In the genomic region with DNA sequence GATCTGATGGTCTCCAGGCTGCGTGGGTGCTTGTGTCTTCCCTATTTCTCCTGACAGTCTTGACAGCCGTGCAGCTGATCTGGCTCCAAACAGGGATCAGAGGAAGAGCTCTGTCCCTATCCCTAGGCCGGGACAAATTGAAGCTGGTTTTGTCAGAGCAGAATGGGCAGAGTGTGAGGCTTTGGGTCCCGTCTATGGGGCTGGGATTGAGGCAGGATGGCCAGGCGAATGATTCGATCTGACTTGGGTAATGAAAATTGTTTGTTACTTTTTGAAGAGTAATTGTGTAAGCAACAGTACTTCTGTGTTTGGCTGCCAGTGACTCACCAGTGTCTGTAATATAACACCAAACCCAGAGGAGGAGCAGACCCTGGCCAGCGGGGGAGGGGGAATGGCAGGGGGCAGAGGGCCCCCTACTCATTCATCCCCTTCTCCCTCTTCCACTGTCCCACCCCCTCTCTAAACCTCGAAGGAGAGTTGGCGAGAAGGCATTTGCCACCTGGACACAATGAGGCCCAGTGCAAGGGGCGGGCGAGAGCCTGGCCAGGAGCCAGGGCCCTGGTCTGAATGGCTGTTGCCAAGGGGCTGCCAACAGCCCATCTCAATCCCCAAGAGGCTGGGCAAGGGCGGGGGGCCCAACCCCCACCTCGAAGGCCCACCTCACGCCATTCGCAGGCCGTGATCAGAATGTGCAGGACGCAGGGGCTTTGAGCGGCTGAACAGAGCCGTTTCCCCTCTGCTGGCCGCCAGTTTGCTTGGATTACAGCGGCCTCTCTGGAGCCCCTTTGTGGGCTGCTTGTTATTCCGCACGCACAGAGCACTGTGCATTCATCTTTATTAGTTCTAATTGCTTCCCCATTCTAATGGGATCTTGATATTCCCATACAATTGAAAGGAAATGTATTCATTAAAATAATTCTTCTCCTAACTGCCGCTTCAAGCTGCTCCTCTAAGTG, we compare ENCODE assay signal across 10 cellular contexts. TPM values are rescaled to one million over a fixed set of nuclear protein-coding genes. Genes with fewer than 3 reads are reported as not detected.
DNase-seq lines count a peak whose midpoint lies in the region; ATAC-seq, FAIRE-seq and TF ChIP-seq lines count a peak whose summit lies in the region.
"Had no signal": no experiment of that assay in that cellular context is flagged by ENCODE, and none has a peak within 500 bp of the region (broad histone marks: within the 10 kb centered on the region; RNA-seq: fewer than 3 reads in every experiment).

No MANE protein-coding gene starts in this region.

- H3K27me3 ChIP-seq in adipocyte (replicated peaks; ENCODE audit: control insufficient read depth, insufficient read depth, low read length) (no peaks in the 10 kb centered on the region), keratinocyte (ENCODE audit: control insufficient read depth, extremely low read depth, insufficient read depth, low read length) (no peaks in the 10 kb centered on the region), transverse colon (no peaks in the 10 kb centered on the region)

- H3K4me1 ChIP-seq in adipocyte (ENCODE audit: control insufficient read depth, insufficient read depth, low read length): peaks cover 24% of the 10 kb centered on the region
- peaks cover 15% of the 10 kb centered on the region for H3K4me1 ChIP-seq in keratinocyte (ENCODE audit: control insufficient read depth, extremely low read depth, insufficient read depth, low read length)
- H3K4me1 ChIP-seq in transverse colon: peaks cover 0 to 13% (median 5%) of the 10 kb centered on the region in 4 donors

- H3K27ac ChIP-seq in keratinocyte (ENCODE audit: control insufficient read depth, insufficient read depth, low read length) (peak overlapping the region; percentile 6), transverse colon (peak overlapping the region; percentile 13 to 73 (median 65))

- no peaks in the 10 kb centered on the region for H3K79me2 ChIP-seq in keratinocyte (ENCODE audit: control insufficient read depth, insufficient read depth, low read length)

- H2AFZ ChIP-seq in keratinocyte (ENCODE audit: control insufficient read depth, low read length): peak overlapping the region; percentile 68

- no peak for TF ChIP-seq EP300 in transverse colon (IDR thresholded peaks at IDR 0.05; ENCODE audit: low read depth)

- no peak for ATAC-seq in HG03159 (IDR thresholded peaks at IDR 0.05; ENCODE audit: unreplicated experiment)
- ATAC-seq in GM21423 (IDR thresholded peaks at IDR 0.05; ENCODE audit: unreplicated experiment): no peak
- ATAC-seq: CD8-positive, alpha-beta T cell had no signal

- H3K4me3 ChIP-seq in adipocyte (ENCODE audit: low read length) (peak overlapping the region; percentile 71), keratinocyte (ENCODE audit: control insufficient read depth in 2 of 3, extremely low read depth in 1 of 3, insufficient read depth in 2 of 3, low read depth in 1 of 3, low read length in 3 of 3) (no peak overlapping the region), transverse colon (no peak overlapping the region)

- FAIRE-seq in keratinocyte (lab: Jason Lieb, UNC): no peak

- H3K36me3 ChIP-seq in adipocyte (ENCODE audit: control insufficient read depth, insufficient read depth, low read length, severe bottlenecking): no peaks in the 10 kb centered on the region
- no peaks in the 10 kb centered on the region for H3K36me3 ChIP-seq in keratinocyte (ENCODE audit: control insufficient read depth in 2 of 2, extremely low read depth in 1 of 2, insufficient read depth in 2 of 2, low read length in 2 of 2)
- H3K36me3 ChIP-seq in transverse colon: no peaks in the 10 kb centered on the region

- no peak for TF ChIP-seq CTCF in keratinocyte (optimal IDR thresholded peaks at IDR 0.05 in 1 of 3, IDR thresholded peaks at IDR 0.05 in 1 of 3, conservative IDR thresholded peaks at IDR 0.05 in 1 of 3; ENCODE audit: extremely low read depth in 1 of 3, insufficient read depth in 2 of 3, low read length in 3 of 3)
- no peak for TF ChIP-seq CTCF in transverse colon (IDR thresholded peaks at IDR 0.05)

- H3K9ac ChIP-seq in adipocyte (ENCODE audit: low read length) (peak overlapping the region; percentile 72), keratinocyte (ENCODE audit: control insufficient read depth, extremely low read depth, insufficient read depth, low read length) (no peak overlapping the region)

- H3K4me2 ChIP-seq in keratinocyte (ENCODE audit: control insufficient read depth, extremely low read depth, insufficient read depth, low read depth, low read length): no peak overlapping the region

- intact Hi-C loops in transverse colon (cut with DNase I; ENCODE audit: low total_unique reads): no loop called here

- no peak for TF ChIP-seq POLR2A in transverse colon (IDR thresholded peaks at IDR 0.05)

- H3K9me3 ChIP-seq in adipocyte (ENCODE audit: control insufficient read depth, low read length): no peaks in the 10 kb centered on the region
- H3K9me3 ChIP-seq in keratinocyte (ENCODE audit: control insufficient read depth, low read depth, low read length): no peaks in the 10 kb centered on the region
- H3K9me3 ChIP-seq in transverse colon: no peaks in the 10 kb centered on the region

- no peaks in the 10 kb centered on the region for H3K9me1 ChIP-seq in keratinocyte (ENCODE audit: control insufficient read depth, extremely low read depth, insufficient read depth, low read length)

- DNase-seq in NCI-H524 (lab: John Stamatoyannopoulos, UW) (peak; percentile 62 to 76), NCI-H524 treated with DMSO at 0.1 percent for 48 hours (lab: John Stamatoyannopoulos, UW) (no peak), adipocyte (ENCODE audit: low read depth) (peak; percentile 79), keratinocyte (ENCODE audit: low read depth, low spot score) (no peak), transverse colon (no peak), OCI-M1 (lab: John Stamatoyannopoulos, UW) (no peak)
- DNase-seq: naive B cell had no signal

- H4K20me1 ChIP-seq in keratinocyte (ENCODE audit: control insufficient read depth, extremely low read depth, insufficient read depth, low read length): no peaks in the 10 kb centered on the region

- 71 to 75% methylated on average over 4 to 24 of the region's 24 CpGs for WGBS in transverse colon (ENCODE audit: low coverage in 1 of 2), 2 donors

- dilution Hi-C loops in keratinocyte (cut with MboI; ENCODE audit: extremely low pct_ligation_motif_present, low sequenced_read_pairs): no loop called here

- in situ Hi-C loops in transverse colon (cut with MboI; ENCODE audit: low pct_ligation_motif_present in 1 of 4, low pct_unique_long_range_greater_than_20kb in 1 of 4, low sequenced_read_pairs in 3 of 4): no loop called here

RNA-seq across cellular contexts. Expression of gene MAGEF1, which starts 5.1 kb away (rescaled TPM):
- polyA plus RNA-seq in keratinocyte: 8.4 to 11.8 TPM (median 11.4 TPM) in 3 replicates
- 14.4 TPM for polyA plus RNA-seq in keratinocyte (2011; ENCODE audit: low read depth)
- 5.7 and 7.5 TPM in 2 replicates for polyA plus RNA-seq in keratinocyte (2011; cell fraction: cytosol; rRNA removed)
- polyA plus RNA-seq in keratinocyte (2011; cell fraction: nucleus; rRNA removed): 10.1 and 10.6 TPM in 2 replicates
- 10.9 and 13.9 TPM in 2 replicates for polyA plus RNA-seq in keratinocyte (2012; ENCODE audit: low replicate concordance)
- polyA minus RNA-seq in keratinocyte: 1.9 to 3.1 TPM (median 3.1 TPM) in 3 replicates
- 5.2 TPM for polyA minus RNA-seq in keratinocyte (2011; cell fraction: cytosol; rRNA and poly(A)+ RNA removed)
- polyA minus RNA-seq in keratinocyte (2011; cell fraction: nucleus; rRNA and poly(A)+ RNA removed): 2.7 and 4.3 TPM in 2 replicates
- 10 to 100 TPM in 3 of 4 donors, 1 to 10 TPM in 1; 4.2 to 22.5 (median 16.0) TPM for total RNA-seq in transverse colon

Comparison
In these comparisons a context has a peak if more than half of its experiments do, and no peak if none do; other contexts are left out.
1. DNase-seq: peak in NCI-H524 (2 of 2) and adipocyte (single experiment); none in NCI-H524 treated with DMSO at 0.1 percent for 48 hours (single experiment), keratinocyte (single experiment), transverse colon (single experiment) and OCI-M1 (single experiment).